In the genomic region with DNA sequence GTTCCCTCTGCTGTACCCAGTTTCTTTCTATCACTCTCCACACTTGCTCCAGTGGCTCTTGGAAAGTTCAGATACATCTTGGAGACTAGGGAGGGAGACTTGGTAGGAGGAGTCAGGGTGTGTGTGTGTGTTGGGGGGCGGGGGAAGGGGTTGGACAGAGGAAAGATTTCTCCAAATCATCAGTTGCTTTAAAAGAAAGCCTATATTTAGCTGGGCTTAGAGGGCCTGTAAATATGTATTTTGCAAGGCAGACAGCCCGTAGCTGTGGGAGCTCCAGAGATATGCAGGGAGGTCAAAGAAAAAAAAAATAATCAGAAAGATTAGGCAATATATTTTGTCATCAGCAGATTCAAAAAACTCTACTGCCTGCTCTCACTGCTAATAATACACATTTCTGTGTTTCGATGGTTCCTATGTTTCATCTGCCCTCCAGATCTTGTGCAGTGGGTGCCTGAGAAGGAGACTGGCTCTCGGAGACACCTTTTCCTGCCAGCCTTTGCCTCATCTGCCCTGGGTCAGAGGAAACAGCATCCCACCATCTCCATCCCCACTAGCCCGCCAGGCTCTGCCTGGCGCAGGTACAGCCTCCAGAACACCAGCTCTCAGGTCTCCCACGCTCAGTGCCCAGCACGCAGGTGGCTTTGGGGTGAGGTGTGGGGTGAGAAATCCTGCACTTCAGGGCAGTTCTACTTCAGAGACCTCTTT, we compare ENCODE assay signal across 13 cellular contexts. TPM values are rescaled to one million over a fixed set of nuclear protein-coding genes. Genes with fewer than 3 reads are reported as not detected.
DNase-seq lines count a peak whose midpoint lies in the region; ATAC-seq and TF ChIP-seq lines count a peak whose summit lies in the region.
"Had no signal": no experiment of that assay in that cellular context is flagged by ENCODE, and none has a peak within 500 bp of the region (broad histone marks: within the 10 kb centered on the region; RNA-seq: fewer than 3 reads in every experiment).

No MANE protein-coding gene starts in this region.

- H3K4me1 Mint-ChIP-seq in glutamatergic neuron (ENCODE audit: low read depth, unreplicated experiment): peaks cover 2% of the 10 kb centered on the region

- peaks cover 7% of the 10 kb centered on the region for H3K9me3 Mint-ChIP-seq in glutamatergic neuron (ENCODE audit: unreplicated experiment)
- H3K9me3 Mint-ChIP-seq: stimulated activated naive CD8-positive, alpha-beta T cell treated with anti-CD3 and anti-CD28 coated beads, Interleukin-15, Interleukin-2, amounts not matched to agents 100 ng/mL and 50 ng/mL, for 24 hours had no signal

- no peaks in the 10 kb centered on the region for H3K36me3 Mint-ChIP-seq in glutamatergic neuron (ENCODE audit: unreplicated experiment)

- no peak for TF ChIP-seq EP300 in stomach (IDR thresholded peaks at IDR 0.05)

- H3K9me3 ChIP-seq in HEK293 (ENCODE audit: control insufficient read depth, insufficient read depth, low read depth, low read length) (no peaks in the 10 kb centered on the region), Panc1 (ENCODE audit: control insufficient read depth, insufficient read depth, low read depth, low read length) (no peaks in the 10 kb centered on the region), heart right ventricle (no peaks in the 10 kb centered on the region), stomach (no peaks in the 10 kb centered on the region)
- H3K9me3 ChIP-seq: body of pancreas had no signal

- in situ Hi-C loops in Panc1 (cut with HindIII; ENCODE audit: low pct_unique_long_range_greater_than_20kb, low sequenced_read_pairs): no loop called here

- DNase-seq in Panc1 (ENCODE audit: low read depth, low spot score) (no peak), heart right ventricle (peak; percentile 16 to 62), stomach (no peak), caudate nucleus (lab: John Stamatoyannopoulos, UW) (no peak), glutamatergic neuron (no peak), T1000 (lab: John Stamatoyannopoulos, UW) (no peak)
- DNase-seq: NCI-H446 treated with DMSO at 0.1 percent for 48 hours, WERI-Rb-1 had no signal

- H3K27me3 Mint-ChIP-seq in glutamatergic neuron (ENCODE audit: unreplicated experiment): peaks cover 7% of the 10 kb centered on the region
- H3K27me3 Mint-ChIP-seq: stimulated activated naive CD8-positive, alpha-beta T cell treated with anti-CD3 and anti-CD28 coated beads, Interleukin-15, Interleukin-2, amounts not matched to agents 100 ng/mL and 50 ng/mL, for 24 hours had no signal

- no peaks in the 10 kb centered on the region for H3K36me3 ChIP-seq in HEK293 (ENCODE audit: control insufficient read depth in 2 of 2, insufficient read depth in 1 of 2, low read length in 2 of 2)
- peaks cover 9% of the 10 kb centered on the region; the same call in 1 of the 2 replicates for H3K36me3 ChIP-seq in Panc1 (ENCODE audit: control insufficient read depth, insufficient read depth, low read length)
- no peaks in the 10 kb centered on the region for H3K36me3 ChIP-seq in heart right ventricle
- H3K36me3 ChIP-seq in stomach: no peaks in the 10 kb centered on the region
- H3K36me3 ChIP-seq: WERI-Rb-1 had no signal

- ATAC-seq in Panc1 (no peak), heart right ventricle (no peak)
- ATAC-seq: body of pancreas had no signal

- TF ChIP-seq POLR2A in stomach (IDR thresholded peaks at IDR 0.05): no peak

- POLR2A ChIA-PET in HEK293 (lab: Yijun Ruan, JAX) (no interaction called here), Panc1 (lab: Charles Lee) (no interaction called here)

- WGBS in heart right ventricle, 2 donors: 68 to 74% methylated on average over 8 of the region's 8 CpGs
- 67 to 73% (median 68%) methylated on average over 8 of the region's 8 CpGs for WGBS in stomach, 5 donors

- H3K27ac ChIP-seq in HEK293 (ENCODE audit: extremely low read depth, low read depth, low read length) (no peak overlapping the region), Panc1 (ENCODE audit: low read length) (peak overlapping the region; percentile 29; the same call in 1 of the 2 replicates), heart right ventricle (peak overlapping the region; percentile 49 to 99 (median 97)), stomach (peak overlapping the region; percentile 24 to 97 (median 73)), caudate nucleus (ENCODE audit: low read depth, low read length) (no peak overlapping the region)
- H3K27ac ChIP-seq: HL-60, WERI-Rb-1 had no signal

- H3K27ac Mint-ChIP-seq in glutamatergic neuron (ENCODE audit: unreplicated experiment): no peak overlapping the region
- H3K27ac Mint-ChIP-seq: stimulated activated naive CD8-positive, alpha-beta T cell treated with anti-CD3 and anti-CD28 coated beads, Interleukin-15, Interleukin-2, amounts not matched to agents 100 ng/mL and 50 ng/mL, for 24 hours had no signal

- no peak overlapping the region for H3K4me3 ChIP-seq in HEK293 (ENCODE audit: low read depth, low read length)
- no peak overlapping the region for H3K4me3 ChIP-seq in Panc1 (ENCODE audit: low read depth in 2 of 2, low read length in 2 of 2)
- H3K4me3 ChIP-seq in heart right ventricle: no peak overlapping the region
- H3K4me3 ChIP-seq in stomach: no peak overlapping the region
- H3K4me3 ChIP-seq: body of pancreas had no signal

- H3K27me3 ChIP-seq in Panc1 (ENCODE audit: control insufficient read depth, insufficient read depth, low read length) (no peaks in the 10 kb centered on the region), heart right ventricle (no peaks in the 10 kb centered on the region), stomach (no peaks in the 10 kb centered on the region)
- H3K27me3 ChIP-seq: body of pancreas had no signal

- no peak for TF ChIP-seq CTCF in HEK293 (tag by site-specific recombination; IDR thresholded peaks at IDR 0.05)
- TF ChIP-seq CTCF in Panc1 (IDR thresholded peaks at IDR 0.05): no peak
- no peak for TF ChIP-seq CTCF in heart right ventricle (IDR thresholded peaks at IDR 0.05)
- no peak for TF ChIP-seq CTCF in stomach (IDR thresholded peaks at IDR 0.05)
- no peak for TF ChIP-seq CTCF in glutamatergic neuron (IDR thresholded peaks at IDR 0.05; ENCODE audit: partially characterized antibody, unreplicated experiment)

- CTCF ChIA-PET in HEK293 (lab: Yijun Ruan, JAX) (interaction anchor here (1.0 to 6.7 kb wide), 8 partner anchors 7 to 61 kb away, joined by 3 to 41 read pairs (median 4); a partner anchor contains a TSS), Panc1 (lab: Charles Lee) (interaction anchor here (0.7 kb wide), 1 partner anchor 61 kb away, joined by 4 read pairs; no protein-coding TSS in a partner anchor)

- H3K4me1 ChIP-seq in HEK293 (ENCODE audit: control insufficient read depth, insufficient read depth, low read length) (peaks cover 3% of the 10 kb centered on the region; the same call in 1 of the 2 replicates), Panc1 (ENCODE audit: control insufficient read depth, insufficient read depth, low read length) (peaks cover 43% of the 10 kb centered on the region), heart right ventricle (peaks cover 28 to 50% (median 47%) of the 10 kb centered on the region in 9 donors), stomach (peaks cover 32 to 55% (median 41%) of the 10 kb centered on the region in 4 donors)

- no peak overlapping the region for H3K4me3 Mint-ChIP-seq in glutamatergic neuron (ENCODE audit: unreplicated experiment)
- H3K4me3 Mint-ChIP-seq: stimulated activated naive CD8-positive, alpha-beta T cell treated with anti-CD3 and anti-CD28 coated beads, Interleukin-15, Interleukin-2, amounts not matched to agents 100 ng/mL and 50 ng/mL, for 24 hours had no signal

- BruUV-seq in Panc1 (replicated peaks; lab: Mats Ljungman, UMichigan): no TSS peak

- intact Hi-C loops in Panc1 (cut with micrococcal nuclease; ENCODE audit: unreplicated experiment) (no loop called here), heart right ventricle (cut with DNase I) (no loop called here), stomach (cut with DNase I; ENCODE audit: low total_unique reads) (no loop called here)

TF ChIP-seq in HEK293, 187 proteins besides CTCF, POLR2A, EP300 and RAD21:
- TF ChIP-seq MYNN (tag by site-specific recombination; IDR thresholded peaks at IDR 0.05; ENCODE audit: borderline replicate concordance) (0 out of 2 replicates have a peak, but pooled peaks have one; percentile 31), EGR2 (tag by site-specific recombination; IDR thresholded peaks at IDR 0.05; ENCODE audit: low read depth) (no peak), SP3 (tag by site-specific recombination; IDR thresholded peaks at IDR 0.05) (peak; percentile 56)

RNA-seq across cellular contexts. Expression of a gene that starts 4.8 kb away (rescaled TPM):
- 114 TPM for total RNA-seq in Panc1 (2021; ENCODE audit: unreplicated experiment)
- 149 TPM for polyA plus RNA-seq in Panc1 (2012; ENCODE audit: insufficient read length)
- 10 to 100 TPM; 17.3 to 45.4 (median 26.9) TPM for total RNA-seq in heart right ventricle
- polyA plus RNA-seq in heart right ventricle: 10 to 100 TPM; 22.4 to 42.7 TPM
- 10 to 100 TPM; 11.6 to 64.2 (median 22.5) TPM for total RNA-seq in stomach
- polyA plus RNA-seq in stomach: 10 to 100 TPM; 13.1 to 28.8 (median 14.2) TPM
- total RNA-seq in glutamatergic neuron (ENCODE audit: unreplicated experiment): 74.0 TPM

RNA-seq across cellular contexts. Expression of a gene that starts 10.5 kb away (rescaled TPM):
- not detected for total RNA-seq in Panc1 (2021; ENCODE audit: unreplicated experiment)
- polyA plus RNA-seq in Panc1 (2012; ENCODE audit: insufficient read length): not detected
- total RNA-seq in heart right ventricle: 100 to 1,000 TPM; 136 to 204 (median 158) TPM
- polyA plus RNA-seq in heart right ventricle: 100 to 1,000 TPM; 137 to 314 TPM
- 10 to 100 TPM in 3 of 5 donors, 1 to 10 TPM in 2; 5.4 to 89.3 (median 21.4) TPM for total RNA-seq in stomach
- polyA plus RNA-seq in stomach: 10 to 100 TPM in 1 of 3 donors, 1 to 10 TPM in 2; 6.0 to 24.3 (median 8.7) TPM
- 1.3 TPM for total RNA-seq in glutamatergic neuron (ENCODE audit: unreplicated experiment)
- total RNA-seq: renal cortical epithelial cell had no signal

RNA-seq across cellular contexts. Expression of a gene that starts 25.3 kb away (rescaled TPM):
- total RNA-seq in Panc1 (2021; ENCODE audit: unreplicated experiment) (6.9 TPM), heart right ventricle (1 to 10 TPM; 1.5 to 3.8 (median 1.9) TPM), stomach (10 to 100 TPM in 1 of 5 donors, 1 to 10 TPM in 2, not detected in 2; 1.5 to 87.0 (median 1.9) TPM), glutamatergic neuron (ENCODE audit: unreplicated experiment) (95.0 TPM)
- 8.6 TPM for polyA plus RNA-seq in Panc1 (2012; ENCODE audit: insufficient read length)
- polyA plus RNA-seq in heart right ventricle (1 to 10 TPM; 1.9 to 3.8 TPM), stomach (1 to 10 TPM; 1.3 to 2.3 (median 1.6) TPM)
- total RNA-seq: body of pancreas had no signal

RNA-seq across cellular contexts. Expression of a gene that starts 46.2 kb away (rescaled TPM):
- total RNA-seq in Panc1 (2021; ENCODE audit: unreplicated experiment) (52.7 TPM), heart right ventricle (100 to 1,000 TPM in 1 of 10 donors, 10 to 100 TPM in 9; 31.7 to 455 (median 45.9) TPM), stomach (1,000 to 10,000 TPM in 1 of 5 donors, 100 to 1,000 TPM in 3, 10 to 100 TPM in 1; 87.0 to 1,931 (median 219) TPM), glutamatergic neuron (ENCODE audit: unreplicated experiment) (10.1 TPM)
- polyA plus RNA-seq in Panc1 (2012; ENCODE audit: insufficient read length): 67.6 TPM
- polyA plus RNA-seq in heart right ventricle (10 to 100 TPM; 30.2 to 81.5 TPM), stomach (10 to 100 TPM; 17.9 to 60.0 (median 24.9) TPM)

Comparison
In these comparisons a context has a peak if more than half of its experiments do, and no peak if none do; other contexts are left out.
1. H3K27ac ChIP-seq: peak in Panc1 (single experiment), heart right ventricle (10 of 10) and stomach (5 of 5); none in HEK293 (single experiment) and caudate nucleus (single experiment).
2. DNase-seq: peak in heart right ventricle (2 of 2); none in Panc1 (single experiment), stomach (single experiment), caudate nucleus (0 of 61), glutamatergic neuron (single experiment) and T1000 (single experiment).